8 cellular contexts compared by ENCODE assay signal in the genomic region with DNA sequence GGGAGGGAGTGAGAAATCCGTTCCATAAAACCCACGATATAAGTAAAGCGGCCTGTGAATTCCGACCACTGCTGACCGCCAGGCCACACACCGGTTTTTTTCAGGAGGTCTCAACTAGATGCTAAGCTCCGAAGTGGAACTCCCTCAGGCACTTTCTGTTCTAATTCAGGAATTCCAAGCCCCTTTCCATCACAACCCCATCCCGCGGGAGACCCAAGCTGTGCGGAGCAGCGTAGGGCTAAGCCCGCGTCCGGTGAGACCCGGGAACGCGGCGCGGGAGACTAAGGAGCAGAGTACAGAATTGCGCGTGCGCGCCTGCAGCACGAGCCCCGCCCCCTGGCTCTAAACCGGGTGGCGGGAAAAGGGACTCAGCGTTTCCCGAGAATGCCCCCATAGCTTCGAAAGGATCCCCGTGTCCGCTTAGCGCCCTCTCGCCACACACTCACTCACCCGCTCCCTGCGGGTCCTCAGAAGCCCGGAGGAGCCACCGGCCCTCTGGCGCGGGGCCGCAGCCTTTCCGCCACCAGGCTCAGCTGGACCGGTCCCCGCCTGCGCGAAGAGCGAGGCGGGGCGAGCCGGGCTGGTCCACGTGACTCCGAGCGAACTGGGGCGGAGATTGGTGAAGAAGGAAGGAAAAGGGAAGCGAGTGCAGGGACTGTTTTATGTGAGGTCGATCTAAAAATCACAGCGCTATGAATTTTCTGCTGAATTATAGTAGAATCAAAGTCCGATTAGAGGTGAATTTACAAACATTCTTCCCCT. TPM values are rescaled to one million over a fixed set of nuclear protein-coding genes. Genes with fewer than 3 reads are reported as not detected.
DNase-seq lines count a peak whose midpoint lies in the region; ATAC-seq, FAIRE-seq and TF ChIP-seq lines count a peak whose summit lies in the region.

A gene with protein sequence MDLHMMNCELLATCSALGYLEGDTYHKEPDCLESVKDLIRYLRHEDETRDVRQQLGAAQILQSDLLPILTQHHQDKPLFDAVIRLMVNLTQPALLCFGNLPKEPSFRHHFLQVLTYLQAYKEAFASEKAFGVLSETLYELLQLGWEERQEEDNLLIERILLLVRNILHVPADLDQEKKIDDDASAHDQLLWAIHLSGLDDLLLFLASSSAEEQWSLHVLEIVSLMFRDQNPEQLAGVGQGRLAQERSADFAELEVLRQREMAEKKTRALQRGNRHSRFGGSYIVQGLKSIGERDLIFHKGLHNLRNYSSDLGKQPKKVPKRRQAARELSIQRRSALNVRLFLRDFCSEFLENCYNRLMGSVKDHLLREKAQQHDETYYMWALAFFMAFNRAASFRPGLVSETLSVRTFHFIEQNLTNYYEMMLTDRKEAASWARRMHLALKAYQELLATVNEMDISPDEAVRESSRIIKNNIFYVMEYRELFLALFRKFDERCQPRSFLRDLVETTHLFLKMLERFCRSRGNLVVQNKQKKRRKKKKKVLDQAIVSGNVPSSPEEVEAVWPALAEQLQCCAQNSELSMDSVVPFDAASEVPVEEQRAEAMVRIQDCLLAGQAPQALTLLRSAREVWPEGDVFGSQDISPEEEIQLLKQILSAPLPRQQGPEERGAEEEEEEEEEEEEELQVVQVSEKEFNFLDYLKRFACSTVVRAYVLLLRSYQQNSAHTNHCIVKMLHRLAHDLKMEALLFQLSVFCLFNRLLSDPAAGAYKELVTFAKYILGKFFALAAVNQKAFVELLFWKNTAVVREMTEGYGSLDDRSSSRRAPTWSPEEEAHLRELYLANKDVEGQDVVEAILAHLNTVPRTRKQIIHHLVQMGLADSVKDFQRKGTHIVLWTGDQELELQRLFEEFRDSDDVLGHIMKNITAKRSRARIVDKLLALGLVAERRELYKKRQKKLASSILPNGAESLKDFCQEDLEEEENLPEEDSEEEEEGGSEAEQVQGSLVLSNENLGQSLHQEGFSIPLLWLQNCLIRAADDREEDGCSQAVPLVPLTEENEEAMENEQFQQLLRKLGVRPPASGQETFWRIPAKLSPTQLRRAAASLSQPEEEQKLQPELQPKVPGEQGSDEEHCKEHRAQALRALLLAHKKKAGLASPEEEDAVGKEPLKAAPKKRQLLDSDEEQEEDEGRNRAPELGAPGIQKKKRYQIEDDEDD (minus strand): TSS at position 567 of the 762 bp plus-strand sequence. CDS start 15,256 bp downstream, outside the sequence.

- CTCF ChIA-PET in A673 (lab: Charles Lee), result interaction anchor here (0.9 kb wide), 1 partner anchor 15 kb away, joined by 4 read pairs; no protein-coding TSS in a partner anchor

- DNase-seq in A673 (ENCODE audit: low spot score) (peak; percentile 96), NCI-H2196 (lab: John Stamatoyannopoulos, UW; ENCODE audit: unreplicated experiment) (peak; percentile 94), WERI-Rb-1 (peak; percentile 81), bronchial epithelial cell (ENCODE audit: low read depth) (peak; percentile 80), iPS-NIHi11 (ENCODE audit: low spot score) (peak; percentile 99), small intestine (peak; percentile 94)

- POLR2A ChIA-PET in A673 (lab: Charles Lee; ENCODE audit: low non-redundant PET), result interaction anchor here (0.6 kb wide), 1 partner anchor 108 kb away, joined by 4 read pairs; no protein-coding TSS in a partner anchor

- TF ChIP-seq CTCF in A673 (conservative IDR thresholded peaks at IDR 0.05; ENCODE audit: low read depth, low read length) (no peak), WERI-Rb-1 (IDR thresholded peaks at IDR 0.05; ENCODE audit: low read depth, low read length) (no peak), bronchial epithelial cell (IDR thresholded peaks at IDR 0.05; ENCODE audit: insufficient read depth, low read length, severe bottlenecking) (no peak)

- 0% methylated on average over 58 of the region's 58 CpGs for WGBS in small intestine, 3 donors

- intact Hi-C loops in A673 (cut with micrococcal nuclease; ENCODE audit: unreplicated experiment), result no loop called here

- ATAC-seq in GM18867 (IDR thresholded peaks at IDR 0.05; ENCODE audit: unreplicated experiment), result peak; percentile 92
- peak; percentile 93 for ATAC-seq in HG03103 (IDR thresholded peaks at IDR 0.05; ENCODE audit: low read depth, unreplicated experiment)

- TSS peak; percentile 79 for BruUV-seq in A673 (replicated peaks; lab: Mats Ljungman, UMichigan)

- H3K9me3 ChIP-seq in A673 (ENCODE audit: low read depth, low read length, poor library complexity, severe bottlenecking) (no peaks in the 10 kb centered on the region), WERI-Rb-1 (ENCODE audit: severe bottlenecking) (no peaks in the 10 kb centered on the region), small intestine (ENCODE audit: control insufficient read depth, low read depth) (no peaks in the 10 kb centered on the region)

- peak within 1 kb of the TSS; percentile 61 for H3K4me3 ChIP-seq in A673 (ENCODE audit: low read depth, low read length, poor library complexity, severe bottlenecking)
- H3K4me3 ChIP-seq in WERI-Rb-1 (ENCODE audit: low read depth, low read length), result peak within 1 kb of the TSS; percentile 46
- peak within 1 kb of the TSS; percentile 56 for H3K4me3 ChIP-seq in bronchial epithelial cell (ENCODE audit: low read depth, low read length)
- peak within 1 kb of the TSS; percentile 68 to 86 for H3K4me3 ChIP-seq in small intestine (ENCODE audit: low read depth in 1 of 2, low read length in 2 of 2)

- FAIRE-seq in bronchial epithelial cell (lab: Jason Lieb, UNC), result no peak
- no peak for FAIRE-seq in small intestine (lab: Jason Lieb, UNC)

- H3K27me3 ChIP-seq in A673 (replicated peaks; ENCODE audit: insufficient read depth, low read depth, low read length, poor library complexity), result no peaks in the 10 kb centered on the region
- no peaks in the 10 kb centered on the region for H3K27me3 ChIP-seq in WERI-Rb-1 (ENCODE audit: insufficient read depth, low read depth, severe bottlenecking)
- no peaks in the 10 kb centered on the region for H3K27me3 ChIP-seq in bronchial epithelial cell (ENCODE audit: control insufficient read depth, insufficient read depth, low read length)
- H3K27me3 ChIP-seq in small intestine (ENCODE audit: control insufficient read depth in 2 of 2, insufficient read depth in 2 of 2, low read length in 2 of 2), result no peaks in the 10 kb centered on the region

- H3K27ac ChIP-seq in A673 (ENCODE audit: low read depth, low read length, poor library complexity, severe bottlenecking), result peak within 1 kb of the TSS; percentile 95
- peak within 1 kb of the TSS; percentile 97 for H3K27ac ChIP-seq in WERI-Rb-1
- H3K27ac ChIP-seq in small intestine (ENCODE audit: low read depth in 1 of 2, low read length in 1 of 2), result peak within 1 kb of the TSS; percentile 5 to 82

- H3K36me3 ChIP-seq in A673 (ENCODE audit: insufficient read depth, low read length, poor library complexity, severe bottlenecking) (no peaks in the 10 kb centered on the region), WERI-Rb-1 (peaks cover 3% of the 10 kb centered on the region; the same call in 1 of the 2 replicates), bronchial epithelial cell (ENCODE audit: control insufficient read depth, insufficient read depth, low read length) (no peaks in the 10 kb centered on the region), small intestine (ENCODE audit: control insufficient read depth in 2 of 2, insufficient read depth in 2 of 2, low read length in 2 of 2) (no peaks in the 10 kb centered on the region)

- H3K4me1 ChIP-seq in A673 (ENCODE audit: insufficient read depth, low read length, poor library complexity, severe bottlenecking) (peaks cover 8% of the 10 kb centered on the region), small intestine (ENCODE audit: control insufficient read depth in 2 of 2, insufficient read depth in 1 of 2, low read depth in 1 of 2, low read length in 1 of 2) (peaks cover 0 to 2% of the 10 kb centered on the region in 2 donors)

RNA-seq across cellular contexts. Expression of the gene that starts here (rescaled TPM):
- 71.4 and 75.9 TPM in 2 replicates for total RNA-seq in A673 (2021)
- 3.4 and 3.6 TPM in 2 replicates for total RNA-seq in bronchial epithelial cell
- 10 to 100 TPM in 1 of 3 donors, 1 to 10 TPM in 2; 3.2 to 13.6 (median 3.6) TPM for polyA plus RNA-seq in small intestine

Comparison
In these comparisons a context has a peak if more than half of its experiments do, and no peak if none do; other contexts are left out.
1. Peak in every context shown above with its lines: DNase-seq, ATAC-seq, H3K4me3 ChIP-seq and H3K27ac ChIP-seq.
2. RNA of the gene that starts here (total RNA-seq): 71.4 to 75.9 TPM in A673; 3.4 to 3.6 TPM in bronchial epithelial cell; every median in the first group is over 10 times any median in the second.
3. H3K27ac ChIP-seq: peak in every context shown above with its lines; median percentile 97 in WERI-Rb-1; 95 in A673; 44 in small intestine.